Comparison of ENCODE assay signal across 1 cellular context in genomic region chr6:156564128-156564806, GRCh38.
TF ChIP-seq lines count a peak whose summit lies in the region.

No MANE protein-coding gene starts in this region.

TF ChIP-seq in K562, 482 proteins besides CTCF, POLR2A, EP300 and RAD21 (continued from another document):
- TF ChIP-seq, protein P1, sequence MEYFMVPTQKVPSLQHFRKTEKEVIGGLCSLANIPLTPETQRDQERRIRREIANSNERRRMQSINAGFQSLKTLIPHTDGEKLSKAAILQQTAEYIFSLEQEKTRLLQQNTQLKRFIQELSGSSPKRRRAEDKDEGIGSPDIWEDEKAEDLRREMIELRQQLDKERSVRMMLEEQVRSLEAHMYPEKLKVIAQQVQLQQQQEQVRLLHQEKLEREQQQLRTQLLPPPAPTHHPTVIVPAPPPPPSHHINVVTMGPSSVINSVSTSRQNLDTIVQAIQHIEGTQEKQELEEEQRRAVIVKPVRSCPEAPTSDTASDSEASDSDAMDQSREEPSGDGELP (CRISPR knock-in tag; IDR thresholded peaks at IDR 0.05; ENCODE audit: borderline replicate concordance): peak; percentile 62; the same call in 1 of the 2 replicates
- peak; percentile 88 for TF ChIP-seq XRCC5 (IDR thresholded peaks at IDR 0.05; ENCODE audit: low read depth, low read length)
- TF ChIP-seq ATF1 (CRISPR knock-in tag; IDR thresholded peaks at IDR 0.05): no peak
- 0 out of 2 replicates have a peak, but pooled peaks have one; percentile 25 for TF ChIP-seq ATF1 (tag; IDR thresholded peaks at IDR 0.05)
- peak in 1 of 2 experiments; percentile 72; a peak in 2 of 4 replicates for TF ChIP-seq MAZ (CRISPR knock-in tag; conservative IDR thresholded peaks at IDR 0.05 in 1 of 2, IDR thresholded peaks at IDR 0.05 in 1 of 2)
- peak; percentile 21 for TF ChIP-seq NEUROD1 (IDR thresholded peaks at IDR 0.05; ENCODE audit: borderline replicate concordance, low read depth, low read length, partially characterized antibody)
